In genomic region chr6:36598739-36599318, GRCh38 we compare ENCODE assay signal across 8 cellular contexts. TPM values are rescaled to one million over a fixed set of nuclear protein-coding genes. Genes with fewer than 3 reads are reported as not detected.
A peak's percentile ranks its signal among the peaks of the same experiment; 100 is the strongest.
DNase-seq lines count a peak whose midpoint lies in the region; ATAC-seq and TF ChIP-seq lines count a peak whose summit lies in the region.

No MANE protein-coding gene starts in this region.

- peaks cover 57% of the 10 kb centered on the region for H3K4me1 Mint-ChIP-seq in activated CD4-positive, alpha-beta T cell treated with anti-CD3 and anti-CD28 coated beads for 36 hours
- peaks cover 68% of the 10 kb centered on the region for H3K4me1 Mint-ChIP-seq in activated naive CD8-positive, alpha-beta T cell (ENCODE audit: low read depth)

- H3K27me3 ChIP-seq in kidney epithelial cell (ENCODE audit: control insufficient read depth, insufficient read depth, low read length) (no peaks in the 10 kb centered on the region), subcutaneous abdominal adipose tissue (ENCODE audit: control insufficient read depth in 5 of 5, insufficient read depth in 4 of 5, low read length in 5 of 5) (no peaks in the 10 kb centered on the region), foreskin keratinocyte (no peaks in the 10 kb centered on the region)

- no peaks in the 10 kb centered on the region for H3K27me3 Mint-ChIP-seq in activated CD4-positive, alpha-beta T cell treated with anti-CD3 and anti-CD28 coated beads for 36 hours
- H3K27me3 Mint-ChIP-seq in activated naive CD8-positive, alpha-beta T cell, result no peaks in the 10 kb centered on the region

- peaks cover 96% of the 10 kb centered on the region for H3K36me3 Mint-ChIP-seq in activated CD4-positive, alpha-beta T cell treated with anti-CD3 and anti-CD28 coated beads for 36 hours (ENCODE audit: low read depth)
- H3K36me3 Mint-ChIP-seq in activated naive CD8-positive, alpha-beta T cell, result peaks cover 35% of the 10 kb centered on the region

- peak overlapping the region; percentile 8 to 68 (median 51) for H3K9ac ChIP-seq in subcutaneous abdominal adipose tissue (ENCODE audit: low read length in 5 of 5)

- intact Hi-C loops in activated CD4-positive, alpha-beta T cell treated with anti-CD3 and anti-CD28 coated beads for 36 hours (cut with DNase I, micrococcal nuclease), result loop anchor here (1.0 to 5.0 kb wide), 3 partner anchors 81 to 273 kb away; partner anchors contain the start of gene PPIL1 (in 1 of the 2)

- H3K36me3 ChIP-seq in kidney epithelial cell (ENCODE audit: control insufficient read depth, insufficient read depth, low read length), result peaks cover 2% of the 10 kb centered on the region
- peaks cover 49 to 73% (median 66%) of the 10 kb centered on the region in 5 donors for H3K36me3 ChIP-seq in subcutaneous abdominal adipose tissue (ENCODE audit: control insufficient read depth in 5 of 5, insufficient read depth in 5 of 5, low read length in 5 of 5)

- CTCF ChIA-PET in activated CD4-positive, alpha-beta T cell treated with anti-CD3 and anti-CD28 coated beads for 36 hours (lab: Charles Lee), result interaction anchor here (1.3 to 3.8 kb wide), 4 partner anchors 8 to 175 kb away, joined by 4 to 17 read pairs (median 6); no protein-coding TSS in a partner anchor

- H3K27ac Mint-ChIP-seq in activated CD4-positive, alpha-beta T cell treated with anti-CD3 and anti-CD28 coated beads for 36 hours, result peak overlapping the region; percentile 76
- H3K27ac Mint-ChIP-seq in activated naive CD8-positive, alpha-beta T cell, result peak overlapping the region; percentile 81

- H3K9me3 ChIP-seq in subcutaneous abdominal adipose tissue (ENCODE audit: control insufficient read depth in 5 of 5, low read length in 5 of 5), result no peaks in the 10 kb centered on the region

- peak overlapping the region; percentile 88 for H3K4me3 Mint-ChIP-seq in activated CD4-positive, alpha-beta T cell treated with anti-CD3 and anti-CD28 coated beads for 36 hours
- peak overlapping the region; percentile 100 for H3K4me3 Mint-ChIP-seq in activated naive CD8-positive, alpha-beta T cell

- peaks cover 9 to 74% (median 65%) of the 10 kb centered on the region in 5 donors for H3K4me1 ChIP-seq in subcutaneous abdominal adipose tissue (ENCODE audit: control insufficient read depth in 5 of 5, insufficient read depth in 5 of 5, low read length in 5 of 5)
- H3K4me1 ChIP-seq in foreskin keratinocyte, result peaks cover 28% of the 10 kb centered on the region

- H3K4me3 ChIP-seq in kidney epithelial cell (ENCODE audit: low read depth, low read length), result peak overlapping the region; percentile 84
- H3K4me3 ChIP-seq in subcutaneous abdominal adipose tissue (ENCODE audit: low read depth in 1 of 5, low read length in 5 of 5), result peak overlapping the region; percentile 48 to 99 (median 57)

- H3K9me3 Mint-ChIP-seq in activated CD4-positive, alpha-beta T cell treated with anti-CD3 and anti-CD28 coated beads for 36 hours (ENCODE audit: low read depth), result no peaks in the 10 kb centered on the region
- no peaks in the 10 kb centered on the region for H3K9me3 Mint-ChIP-seq in activated naive CD8-positive, alpha-beta T cell (ENCODE audit: low read depth)

- TF ChIP-seq CTCF in kidney epithelial cell (IDR thresholded peaks at IDR 0.05; ENCODE audit: insufficient read depth, low read length, poor library complexity, severe bottlenecking), result no peak
- TF ChIP-seq CTCF in foreskin keratinocyte (conservative IDR thresholded peaks at IDR 0.05), result no peak

- no peak for ATAC-seq in activated CD4-positive, alpha-beta T cell treated with anti-CD3 and anti-CD28 coated beads for 36 hours
- no peak for ATAC-seq in foreskin keratinocyte
- no peak for ATAC-seq in HG03139 (IDR thresholded peaks at IDR 0.05; ENCODE audit: unreplicated experiment)

- H3K27ac ChIP-seq in subcutaneous abdominal adipose tissue (ENCODE audit: low read depth, low read length) (peak overlapping the region; percentile 64), foreskin keratinocyte (no peak overlapping the region)

- no peak for DNase-seq in activated CD4-positive, alpha-beta T cell treated with anti-CD3 and anti-CD28 coated beads for 36 hours
- DNase-seq in activated CD4-positive, alpha-beta T cell treated with anti-CD3 and anti-CD28 coated beads, Interleukin-2, amount 50 U/mL, for 48 hours, result no peak
- DNase-seq in kidney epithelial cell (ENCODE audit: low read depth) (no peak), foreskin keratinocyte (no peak), SW 1271 (lab: John Stamatoyannopoulos, UW) (no peak)

- POLR2A ChIA-PET in activated CD4-positive, alpha-beta T cell treated with anti-CD3 and anti-CD28 coated beads for 36 hours (lab: Charles Lee), result interaction anchor here (2.0 to 3.9 kb wide), 2 partner anchors 9 to 16 kb away, joined by 4 to 38 read pairs; no protein-coding TSS in a partner anchor

RNA-seq across cellular contexts. Expression of gene SRSF3, which starts 4.7 kb away (rescaled TPM):
- 100 to 1,000 TPM; 298 to 464 TPM for total RNA-seq in activated CD4-positive, alpha-beta T cell treated with anti-CD3 and anti-CD28 coated beads for 36 hours
- total RNA-seq in kidney epithelial cell (177 and 317 TPM in 2 replicates), foreskin keratinocyte (356 and 421 TPM in 2 replicates)
- 387 and 470 TPM in 2 replicates for polyA plus RNA-seq in foreskin keratinocyte

RNA-seq across cellular contexts. Expression of gene STK38, which starts 51.5 kb away (rescaled TPM):
- total RNA-seq in activated CD4-positive, alpha-beta T cell treated with anti-CD3 and anti-CD28 coated beads for 36 hours, result 10 to 100 TPM; 24.0 to 27.0 TPM
- total RNA-seq in kidney epithelial cell, result 22.3 and 23.7 TPM in 2 replicates
- 28.2 and 29.0 TPM in 2 replicates for total RNA-seq in foreskin keratinocyte
- polyA plus RNA-seq in foreskin keratinocyte, result 13.1 and 15.3 TPM in 2 replicates
